ENCODE assay signal across 13 cellular contexts in the genomic region with DNA sequence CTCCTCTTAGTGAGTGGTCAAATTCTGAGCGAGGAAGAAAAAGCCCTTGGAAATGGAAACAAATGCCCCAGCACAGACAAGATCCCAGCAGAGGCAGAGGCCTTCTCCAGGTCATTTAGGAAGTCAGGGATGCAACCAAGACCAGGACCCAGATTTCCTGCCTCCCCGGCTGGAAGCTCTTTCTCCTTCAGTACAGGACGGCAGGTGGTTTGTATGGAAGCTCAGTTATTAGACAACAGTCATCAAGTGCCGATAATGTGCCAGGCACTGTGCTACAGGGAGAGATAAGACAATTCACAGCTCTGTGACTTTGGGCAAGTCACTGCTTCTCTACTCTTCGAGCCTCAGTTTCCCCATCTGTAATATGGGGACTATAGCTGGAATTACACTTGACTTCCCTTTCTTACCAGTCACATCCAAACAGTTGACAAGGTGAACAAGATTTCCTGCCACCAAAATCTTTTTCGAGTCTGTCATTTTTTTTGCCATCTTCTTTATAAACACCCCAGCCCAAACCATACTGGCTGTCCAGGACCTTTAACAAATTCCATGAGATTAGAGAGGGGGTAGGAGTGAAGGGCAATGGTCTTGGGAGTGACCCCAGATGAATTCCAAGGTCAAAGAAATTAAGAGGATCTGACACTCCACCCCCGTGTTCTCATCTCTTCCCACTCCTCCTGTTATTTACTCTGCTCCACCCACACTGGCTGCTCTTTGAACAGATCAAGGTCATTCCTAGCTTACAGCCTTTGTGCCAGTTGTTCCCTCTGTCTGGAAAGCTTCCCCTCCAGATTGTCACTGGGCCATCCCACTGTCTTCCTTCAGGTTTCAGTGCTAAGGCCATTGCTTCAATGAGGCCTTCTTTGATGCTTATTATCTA. TPM values are rescaled to one million over a fixed set of nuclear protein-coding genes. Genes with fewer than 3 reads are reported as not detected.
DNase-seq lines count a peak whose midpoint lies in the region; ATAC-seq, FAIRE-seq and TF ChIP-seq lines count a peak whose summit lies in the region.
"Had no signal": no experiment of that assay in that cellular context is flagged by ENCODE, and none has a peak within 500 bp of the region (broad histone marks: within the 10 kb centered on the region; RNA-seq: fewer than 3 reads in every experiment).

No MANE protein-coding gene starts in this region.

- peak overlapping the region; percentile 41 for H3K4me3 ChIP-seq in A673 (ENCODE audit: low read depth, low read length, poor library complexity, severe bottlenecking)
- H3K4me3 ChIP-seq in DOHH2 (ENCODE audit: low read length): 0 out of 2 replicates have a peak overlapping the region, but pooled peaks have one; percentile 14
- no peak overlapping the region for H3K4me3 ChIP-seq in Peyer's patch
- H3K4me3 ChIP-seq: uterus had no signal

- CTCF ChIA-PET in A673 (lab: Charles Lee): interaction anchor here (0.6 to 3.0 kb wide), 5 partner anchors 8 to 73 kb away, joined by 3 to 12 read pairs (median 3); no protein-coding TSS in a partner anchor
- CTCF ChIA-PET in WTC11 (lab: Charles Lee): interaction anchor here (0.6 to 6.2 kb wide), 28 partner anchors 8 to 641 kb away, joined by 3 to 235 read pairs (median 5); a partner anchor contains a TSS

- peak overlapping the region; percentile 83 for H3K4me2 ChIP-seq in DOHH2 (ENCODE audit: low read length)

- no peaks in the 10 kb centered on the region for H4K20me1 ChIP-seq in DOHH2 (ENCODE audit: control insufficient read depth, insufficient read depth, low read depth, low read length)

- intact Hi-C loops in A673 (cut with micrococcal nuclease; ENCODE audit: unreplicated experiment): no loop called here
- intact Hi-C loops in left colon (cut with DNase I, micrococcal nuclease): no loop called here

- H3K4me1 ChIP-seq in A673 (ENCODE audit: insufficient read depth, low read length, poor library complexity, severe bottlenecking) (peaks cover 6% of the 10 kb centered on the region), DOHH2 (ENCODE audit: control insufficient read depth, low read length) (peaks cover 8% of the 10 kb centered on the region), Peyer's patch (peaks cover 0 to 24% (median 5%) of the 10 kb centered on the region in 4 donors)
- H3K4me1 ChIP-seq: uterus had no signal

- ATAC-seq in WTC11: no peak
- peak; percentile 72 for ATAC-seq in left colon
- ATAC-seq in GM18502 (IDR thresholded peaks at IDR 0.05; ENCODE audit: poor library complexity, unreplicated experiment): no peak

- H3K36me3 ChIP-seq in A673 (ENCODE audit: insufficient read depth, low read length, poor library complexity, severe bottlenecking): no peaks in the 10 kb centered on the region
- H3K36me3 ChIP-seq in DOHH2 (ENCODE audit: control insufficient read depth, low read length): no peaks in the 10 kb centered on the region
- H3K36me3 ChIP-seq in Peyer's patch: no peaks in the 10 kb centered on the region
- H3K36me3 ChIP-seq: uterus had no signal

- BruUV-seq in A673 (replicated peaks; lab: Mats Ljungman, UMichigan): no TSS peak

- no peaks in the 10 kb centered on the region for H3K9me2 ChIP-seq in DOHH2 (replicated peaks; ENCODE audit: control insufficient read depth, low read length)

- peak overlapping the region; percentile 57 for H3K4me3 Mint-ChIP-seq in WTC11
- H3K4me3 Mint-ChIP-seq: neural crest cell had no signal

- POLR2A ChIA-PET in A673 (lab: Charles Lee; ENCODE audit: low non-redundant PET) (interaction anchor here (0.7 kb wide), 1 partner anchor 392 kb away, joined by 4 read pairs; no protein-coding TSS in a partner anchor), WTC11 (lab: Charles Lee) (interaction anchor here (1.8 kb wide), 1 partner anchor 44 kb away, joined by 4 read pairs; no protein-coding TSS in a partner anchor)

- DNase-seq in A673 (ENCODE audit: low spot score) (no peak), WTC11 (ENCODE audit: low spot score) (no peak), left colon (no peak), GM10266 (ENCODE audit: extremely low spot score) (no peak), Peyer's patch (no peak), urothelium cell line (ENCODE audit: low spot score) (no peak)
- DNase-seq: cerebellar nuclear complex had no signal

- H3F3A ChIP-seq in DOHH2 (ENCODE audit: control insufficient read depth, insufficient read depth): no peaks in the 10 kb centered on the region

- TF ChIP-seq CTCF in A673 (conservative IDR thresholded peaks at IDR 0.05; ENCODE audit: low read depth, low read length): no peak
- no peak for TF ChIP-seq CTCF in DOHH2 (IDR thresholded peaks at IDR 0.05; ENCODE audit: low read depth, low read length, poor library complexity, severe bottlenecking)
- TF ChIP-seq CTCF in WTC11 (IDR thresholded peaks at IDR 0.05): no peak
- no peak for TF ChIP-seq CTCF in GM10266 (IDR thresholded peaks at IDR 0.05; ENCODE audit: control insufficient read depth, insufficient read depth, low read depth, missing control alignments)
- no peak for TF ChIP-seq CTCF in Peyer's patch (IDR thresholded peaks at IDR 0.05)

- no peak overlapping the region; the same call in 1 of the 2 replicates for H3K27ac Mint-ChIP-seq in WTC11
- H3K27ac Mint-ChIP-seq: CD8-positive, alpha-beta T cell had no signal

- H3K9me3 Mint-ChIP-seq in WTC11: peaks cover 3% of the 10 kb centered on the region; the same call in 1 of the 2 replicates
- H3K9me3 Mint-ChIP-seq: CD8-positive, alpha-beta T cell; neural crest cell had no signal

- no peak for TF ChIP-seq POLR2A in Peyer's patch (IDR thresholded peaks at IDR 0.05)

- H3K27ac ChIP-seq in A673 (ENCODE audit: low read depth, low read length, poor library complexity, severe bottlenecking) (no peak overlapping the region), DOHH2 (ENCODE audit: low read depth, low read length) (no peak overlapping the region), Peyer's patch (no peak overlapping the region)
- H3K27ac ChIP-seq: uterus had no signal

- H3K27me3 Mint-ChIP-seq in WTC11 (ENCODE audit: low read depth): peaks cover 28% of the 10 kb centered on the region

- no peaks in the 10 kb centered on the region for H3K36me3 Mint-ChIP-seq in WTC11
- H3K36me3 Mint-ChIP-seq: CD8-positive, alpha-beta T cell had no signal

- H3K27me3 ChIP-seq in A673 (replicated peaks; ENCODE audit: insufficient read depth, low read depth, low read length, poor library complexity) (no peaks in the 10 kb centered on the region), DOHH2 (ENCODE audit: control insufficient read depth, low read length) (peaks cover 26% of the 10 kb centered on the region), Peyer's patch (peaks cover 0 to 30% of the 10 kb centered on the region in 2 donors)

- H3K79me2 ChIP-seq in DOHH2 (ENCODE audit: control insufficient read depth, low read length): no peaks in the 10 kb centered on the region

- no peaks in the 10 kb centered on the region for H3K9me3 ChIP-seq in A673 (ENCODE audit: low read depth, low read length, poor library complexity, severe bottlenecking)
- H3K9me3 ChIP-seq in DOHH2 (ENCODE audit: control insufficient read depth, insufficient read depth, low read length): no peaks in the 10 kb centered on the region
- H3K9me3 ChIP-seq in Peyer's patch: no peaks in the 10 kb centered on the region
- H3K9me3 ChIP-seq: spleen, uterus had no signal

- FAIRE-seq in urothelium cell line (lab: Jason Lieb, UNC): no peak

- peaks cover 31% of the 10 kb centered on the region for H3K4me1 Mint-ChIP-seq in WTC11

TF ChIP-seq in WTC11, 78 proteins besides CTCF, POLR2A, EP300 and RAD21 (continues in another document):
- TF ChIP-seq, protein P1, sequence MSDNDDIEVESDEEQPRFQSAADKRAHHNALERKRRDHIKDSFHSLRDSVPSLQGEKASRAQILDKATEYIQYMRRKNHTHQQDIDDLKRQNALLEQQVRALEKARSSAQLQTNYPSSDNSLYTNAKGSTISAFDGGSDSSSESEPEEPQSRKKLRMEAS (CRISPR knock-in tag; IDR thresholded peaks at IDR 0.05): no peak
- TF ChIP-seq ZNF671 (CRISPR knock-in tag; IDR thresholded peaks at IDR 0.05) (no peak), TEAD1 (CRISPR knock-in tag; IDR thresholded peaks at IDR 0.05) (no peak; the same call in 1 of the 2 replicates), ATF1 (CRISPR knock-in tag; IDR thresholded peaks at IDR 0.05) (no peak)
- TF ChIP-seq, protein P2, sequence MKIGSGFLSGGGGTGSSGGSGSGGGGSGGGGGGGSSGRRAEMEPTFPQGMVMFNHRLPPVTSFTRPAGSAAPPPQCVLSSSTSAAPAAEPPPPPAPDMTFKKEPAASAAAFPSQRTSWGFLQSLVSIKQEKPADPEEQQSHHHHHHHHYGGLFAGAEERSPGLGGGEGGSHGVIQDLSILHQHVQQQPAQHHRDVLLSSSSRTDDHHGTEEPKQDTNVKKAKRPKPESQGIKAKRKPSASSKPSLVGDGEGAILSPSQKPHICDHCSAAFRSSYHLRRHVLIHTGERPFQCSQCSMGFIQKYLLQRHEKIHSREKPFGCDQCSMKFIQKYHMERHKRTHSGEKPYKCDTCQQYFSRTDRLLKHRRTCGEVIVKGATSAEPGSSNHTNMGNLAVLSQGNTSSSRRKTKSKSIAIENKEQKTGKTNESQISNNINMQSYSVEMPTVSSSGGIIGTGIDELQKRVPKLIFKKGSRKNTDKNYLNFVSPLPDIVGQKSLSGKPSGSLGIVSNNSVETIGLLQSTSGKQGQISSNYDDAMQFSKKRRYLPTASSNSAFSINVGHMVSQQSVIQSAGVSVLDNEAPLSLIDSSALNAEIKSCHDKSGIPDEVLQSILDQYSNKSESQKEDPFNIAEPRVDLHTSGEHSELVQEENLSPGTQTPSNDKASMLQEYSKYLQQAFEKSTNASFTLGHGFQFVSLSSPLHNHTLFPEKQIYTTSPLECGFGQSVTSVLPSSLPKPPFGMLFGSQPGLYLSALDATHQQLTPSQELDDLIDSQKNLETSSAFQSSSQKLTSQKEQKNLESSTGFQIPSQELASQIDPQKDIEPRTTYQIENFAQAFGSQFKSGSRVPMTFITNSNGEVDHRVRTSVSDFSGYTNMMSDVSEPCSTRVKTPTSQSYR (CRISPR knock-in tag; IDR thresholded peaks at IDR 0.05): no peak

RNA-seq across cellular contexts. Expression of a gene that starts 6.0 kb away (rescaled TPM):
- 2.4 and 2.8 TPM in 2 replicates for total RNA-seq in A673 (2021)
- 5.8 to 7.1 TPM (median 5.8 TPM) in 3 replicates for total RNA-seq in WTC11 (2021)
- total RNA-seq in left colon: 1 to 10 TPM in 1 of 2 donors, under 1 TPM in 1; 0.31 to 2.1 TPM
- 1 to 10 TPM in 2 of 4 donors, not detected in 2; 1.1 to 2.5 TPM for total RNA-seq in Peyer's patch
- total RNA-seq: neural crest cell had no signal

RNA-seq across cellular contexts. Expression of a gene that starts 14.3 kb away (rescaled TPM):
- total RNA-seq in A673 (2021) (20.0 and 20.9 TPM in 2 replicates), WTC11 (2021) (6.6 to 8.5 TPM (median 7.2 TPM) in 3 replicates), left colon (1 to 10 TPM in 1 of 2 donors, not detected in 1; 1.6 TPM), Peyer's patch (not detected)

RNA-seq across cellular contexts. Expression of a gene that starts 42.8 kb away (rescaled TPM):
- total RNA-seq in A673 (2021): 31.9 and 32.9 TPM in 2 replicates
- total RNA-seq in WTC11 (2021): 16.3 to 20.0 TPM (median 16.4 TPM) in 3 replicates
- 10 to 100 TPM; 14.8 to 18.2 TPM for total RNA-seq in left colon
- 10 to 100 TPM; 34.3 to 60.1 (median 53.6) TPM for total RNA-seq in Peyer's patch

Comparison
In these comparisons a context has a peak if more than half of its experiments do, and no peak if none do; other contexts are left out.
1. H3K4me3 ChIP-seq: peak in A673 (single experiment) and DOHH2 (single experiment); none in Peyer's patch (0 of 4).